In genomic region chr16:56349086-56349415, GRCh38 we compare ENCODE assay signal across 2 cellular contexts.
TF ChIP-seq lines count a peak whose summit lies in the region.

No MANE protein-coding gene starts in this region.

TF ChIP-seq in SK-N-SH treated with all-trans-retinoic acid at 6 μM for 48 hours, 23 proteins besides CTCF, POLR2A, EP300 and RAD21 (continued from another document):
- TF ChIP-seq, protein P1, sequence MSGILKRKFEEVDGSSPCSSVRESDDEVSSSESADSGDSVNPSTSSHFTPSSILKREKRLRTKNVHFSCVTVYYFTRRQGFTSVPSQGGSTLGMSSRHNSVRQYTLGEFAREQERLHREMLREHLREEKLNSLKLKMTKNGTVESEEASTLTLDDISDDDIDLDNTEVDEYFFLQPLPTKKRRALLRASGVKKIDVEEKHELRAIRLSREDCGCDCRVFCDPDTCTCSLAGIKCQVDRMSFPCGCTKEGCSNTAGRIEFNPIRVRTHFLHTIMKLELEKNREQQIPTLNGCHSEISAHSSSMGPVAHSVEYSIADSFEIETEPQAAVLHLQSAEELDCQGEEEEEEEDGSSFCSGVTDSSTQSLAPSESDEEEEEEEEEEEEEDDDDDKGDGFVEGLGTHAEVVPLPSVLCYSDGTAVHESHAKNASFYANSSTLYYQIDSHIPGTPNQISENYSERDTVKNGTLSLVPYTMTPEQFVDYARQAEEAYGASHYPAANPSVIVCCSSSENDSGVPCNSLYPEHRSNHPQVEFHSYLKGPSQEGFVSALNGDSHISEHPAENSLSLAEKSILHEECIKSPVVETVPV (CRISPR knock-in tag; IDR thresholded peaks at IDR 0.05), result no peak
TF ChIP-seq in SK-N-SH treated with all-trans-retinoic acid at 6 μM for 48 hours: peak in this region for 0.

TF ChIP-seq in SK-N-SH, 30 proteins besides CTCF, POLR2A, EP300 and RAD21 (continued from another document):
- no peak for TF ChIP-seq ZBTB33 (IDR thresholded peaks at IDR 0.05; ENCODE audit: borderline replicate concordance, low read depth)
